In the genomic region with DNA sequence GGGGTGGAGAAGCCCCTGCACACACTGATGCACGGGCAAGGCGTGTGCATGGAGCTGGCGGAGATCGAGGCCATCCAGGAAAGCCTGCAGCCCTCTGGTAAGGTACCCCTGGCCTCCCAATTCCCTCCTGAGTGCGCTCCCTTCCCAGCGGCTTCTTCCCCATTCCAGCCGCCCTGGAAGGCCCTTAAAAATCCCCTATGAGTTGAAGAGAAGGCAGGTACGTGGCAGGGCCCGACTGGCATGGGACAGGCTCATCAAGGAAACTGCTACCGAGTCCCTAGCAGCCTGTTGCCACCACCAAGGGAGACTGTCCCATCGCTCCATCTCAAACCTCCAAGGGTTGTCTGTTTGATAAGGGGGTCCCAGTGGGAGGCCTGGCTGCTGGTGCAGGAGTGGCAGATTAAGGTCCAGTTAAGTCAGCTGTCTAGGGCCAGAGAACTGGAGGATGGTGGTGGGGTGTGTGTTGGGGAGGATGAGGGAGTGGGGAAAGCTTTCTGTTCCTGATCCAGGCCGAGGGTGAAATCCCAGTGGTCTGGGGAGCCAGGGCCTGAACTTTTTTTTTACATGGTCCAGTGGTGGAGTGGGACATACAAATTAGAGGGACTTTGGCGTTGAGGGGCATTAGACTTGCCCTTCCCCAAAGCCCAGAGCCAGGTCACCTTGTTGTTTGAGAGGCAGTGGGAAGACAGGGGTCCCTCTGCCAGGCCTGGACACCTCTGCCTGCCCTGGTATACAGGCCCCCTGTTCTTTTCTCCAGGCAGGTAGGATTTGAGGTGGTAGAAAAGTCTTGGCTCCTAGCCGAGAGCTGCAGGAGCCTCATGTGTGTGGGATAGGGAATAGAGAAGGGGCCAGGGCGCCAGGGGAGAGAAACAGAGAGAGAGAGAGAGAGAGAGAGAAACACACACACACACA, we compare ENCODE assay signal across 8 cellular contexts. TPM values are rescaled to one million over a fixed set of nuclear protein-coding genes. Genes with fewer than 3 reads are reported as not detected.
DNase-seq lines count a peak whose midpoint lies in the region; ATAC-seq and TF ChIP-seq lines count a peak whose summit lies in the region.

No MANE protein-coding gene starts in this region.

- no peaks in the 10 kb centered on the region for H3K9me2 ChIP-seq in GM23248 (ENCODE audit: insufficient read depth)

- H3K4me2 ChIP-seq in GM23248 (ENCODE audit: unreplicated experiment) = peak overlapping the region; percentile 98

- peak; percentile 32 for DNase-seq in GM23248
- DNase-seq in fibroblast of mammary gland (ENCODE audit: low read depth) = peak; percentile 6
- peak; percentile 47 for DNase-seq in retina
- DNase-seq in mesenteric fat pad (ENCODE audit: low spot score) = no peak
- no peak for DNase-seq in pons (ENCODE audit: low spot score)

- H2AFZ ChIP-seq in GM23248 = no peak overlapping the region

- H3K79me2 ChIP-seq in GM23248 (ENCODE audit: insufficient read depth) = peaks cover 56% of the 10 kb centered on the region

- peak overlapping the region; percentile 97 for H3K4me3 ChIP-seq in GM23248
- H3K4me3 ChIP-seq in fibroblast of mammary gland (ENCODE audit: control insufficient read depth, low read depth, low read length) = peak overlapping the region; percentile 99

- H3K4me1 ChIP-seq in GM23248 (ENCODE audit: insufficient read depth) = peaks cover 43% of the 10 kb centered on the region

- peak overlapping the region; percentile 86 for H3K27ac ChIP-seq in GM23248
- peak overlapping the region; percentile 64; the same call in 1 of the 2 replicates for H3K27ac ChIP-seq in VCaP

- no peaks in the 10 kb centered on the region for H3K27me3 ChIP-seq in GM23248 (replicated peaks; ENCODE audit: insufficient read depth)

- no peaks in the 10 kb centered on the region for H4K20me1 ChIP-seq in GM23248 (ENCODE audit: insufficient read depth)

- peak overlapping the region; percentile 99 for H3K9ac ChIP-seq in GM23248

- peaks cover 55% of the 10 kb centered on the region for H3F3A ChIP-seq in GM23248 (ENCODE audit: insufficient read depth)

- 5 to 8% methylated on average over 15 of the region's 15 CpGs for WGBS in GM23248 (ENCODE audit: low coverage in 1 of 2, low lambda C conversion rate in 2 of 2, missing lambda C conversion rate in 2 of 2), 2 experiments

- ATAC-seq in HG02588 (IDR thresholded peaks at IDR 0.05; ENCODE audit: unreplicated experiment) = no peak
- no peak for ATAC-seq in GM21423 (IDR thresholded peaks at IDR 0.05; ENCODE audit: unreplicated experiment)

- H3K36me3 ChIP-seq in GM23248 (ENCODE audit: low read depth) = no peaks in the 10 kb centered on the region

- peak; percentile 41 for TF ChIP-seq CTCF in VCaP (conservative IDR thresholded peaks at IDR 0.05)
- no peak for TF ChIP-seq CTCF in fibroblast of mammary gland (conservative IDR thresholded peaks at IDR 0.05; ENCODE audit: control insufficient read depth, insufficient read depth, low read depth, low read length)

- in situ Hi-C loops in GM23248 (cut with MboI) = no loop called here

- H3K9me3 ChIP-seq in GM23248 (ENCODE audit: low read depth) = no peaks in the 10 kb centered on the region

RNA-seq across cellular contexts. Expression of a gene that starts 1.0 kb away (rescaled TPM):
- 361 and 408 TPM in 2 replicates for total RNA-seq in GM23248 (2014; rRNA removed; shearing (Covaris generic))
- polyA plus RNA-seq in GM23248 (2016; fragmentation: Nextera tagmentation; extraction: Ambion mirVana) = 1,209 and 1,277 TPM in 2 replicates
- 1,107 TPM for total RNA-seq in mesenteric fat pad

RNA-seq across cellular contexts. Expression of a gene that starts 26.5 kb away (rescaled TPM):
- 71.4 and 75.8 TPM in 2 replicates for total RNA-seq in GM23248 (2014; rRNA removed; shearing (Covaris generic))
- 39.6 and 47.0 TPM in 2 replicates for polyA plus RNA-seq in GM23248 (2016; fragmentation: Nextera tagmentation; extraction: Ambion mirVana)
- 0.48 TPM for total RNA-seq in mesenteric fat pad

RNA-seq across cellular contexts. Expression of a gene that starts 57.2 kb away (rescaled TPM):
- total RNA-seq in GM23248 (2014; rRNA removed; shearing (Covaris generic)) = not detected in 2 replicates
- 0.20 and 0.44 TPM in 2 replicates for polyA plus RNA-seq in GM23248 (2016; fragmentation: Nextera tagmentation; extraction: Ambion mirVana)
- 0.16 TPM for total RNA-seq in mesenteric fat pad

Comparison
In these comparisons a context has a peak if more than half of its experiments do, and no peak if none do; other contexts are left out.
1. DNase-seq: peak in GM23248 (single experiment), fibroblast of mammary gland (single experiment) and retina (single experiment); none in mesenteric fat pad (single experiment) and pons (single experiment).
2. RNA of a gene that starts 26.5 kb away (total RNA-seq): 71.4 to 75.8 TPM in GM23248; 0.48 TPM in mesenteric fat pad (single experiment); every median in the first group is over 10 times any median in the second.